In genomic region chr2:529425-529824, GRCh38 we compare ENCODE assay signal across 8 cellular contexts.
DNase-seq lines count a peak whose midpoint lies in the region; ATAC-seq and TF ChIP-seq lines count a peak whose summit lies in the region.

No MANE protein-coding gene starts in this region.

- H3K27me3 ChIP-seq in OCI-LY1 (ENCODE audit: insufficient read depth, low read length): no peaks in the 10 kb centered on the region

- DNase-seq in ACHN: peak; percentile 42
- DNase-seq in HEK293T (ENCODE audit: extremely low spot score): peak; percentile 37
- DNase-seq in fibroblast of villous mesenchyme (ENCODE audit: low read depth): peak; percentile 12
- DNase-seq in T1000 (lab: John Stamatoyannopoulos, UW): no peak
- DNase-seq in NOMO-1 (lab: John Stamatoyannopoulos, UW; ENCODE audit: unreplicated experiment in 2 of 2): no peak
- no peak for DNase-seq in stimulated activated CD4-positive, alpha-beta T cell treated with anti-CD3 and anti-CD28 coated beads, Interleukin-15, amount 100 ng/mL, for 24 hours

- POLR2A ChIA-PET in HEK293T (lab: Yijun Ruan, JAX): no interaction called here

- no peaks in the 10 kb centered on the region for H3K79me2 ChIP-seq in OCI-LY1 (ENCODE audit: insufficient read depth, low read length)

- H3K9ac ChIP-seq in OCI-LY1 (ENCODE audit: low read length): no peak overlapping the region; the same call in 1 of the 2 replicates

- ATAC-seq in GM21723 (IDR thresholded peaks at IDR 0.05; ENCODE audit: unreplicated experiment): no peak

- H2AFZ ChIP-seq in OCI-LY1 (ENCODE audit: low read length): no peak overlapping the region

- no peak overlapping the region for H3K4me2 ChIP-seq in OCI-LY1 (ENCODE audit: low read length)

- H4K20me1 ChIP-seq in OCI-LY1 (ENCODE audit: insufficient read depth, low read length): no peaks in the 10 kb centered on the region

- in situ Hi-C loops in ACHN (cut with HindIII; ENCODE audit: low pct_ligation_motif_present, low pct_unique_long_range_greater_than_20kb, low sequenced_read_pairs): no loop called here

- no peaks in the 10 kb centered on the region for H3K9me3 ChIP-seq in OCI-LY1 (ENCODE audit: low read length)

- no peaks in the 10 kb centered on the region for H3K36me3 ChIP-seq in OCI-LY1 (ENCODE audit: insufficient read depth, low read length)

- no peak overlapping the region for H3K27ac ChIP-seq in OCI-LY1 (ENCODE audit: low read depth, low read length, poor library complexity, severe bottlenecking)

- CTCF ChIA-PET in HEK293T (lab: Yijun Ruan, JAX): interaction anchor here (0.6 to 0.7 kb wide), 2 partner anchors 23 to 80 kb away, joined by 3 to 4 read pairs; no protein-coding TSS in a partner anchor

- H3K4me1 ChIP-seq in OCI-LY1 (ENCODE audit: insufficient read depth, low read length, severe bottlenecking): peaks cover 5% of the 10 kb centered on the region

- H3K4me3 ChIP-seq in OCI-LY1 (ENCODE audit: low read depth, low read length, poor library complexity, severe bottlenecking) (no peak overlapping the region), fibroblast of villous mesenchyme (ENCODE audit: low read depth, low read length) (no peak overlapping the region)

- peak; percentile 44 for TF ChIP-seq CTCF in OCI-LY1 (IDR thresholded peaks at IDR 0.05; ENCODE audit: low read length)
- TF ChIP-seq CTCF in fibroblast of villous mesenchyme (IDR thresholded peaks at IDR 0.05; ENCODE audit: insufficient read depth, low read depth, low read length): peak; percentile 20

- no peaks in the 10 kb centered on the region for H3K9me2 ChIP-seq in OCI-LY1 (ENCODE audit: low read depth, low read length)

- no peaks in the 10 kb centered on the region for H3F3A ChIP-seq in OCI-LY1 (ENCODE audit: insufficient read depth, low read length)

TF ChIP-seq in HEK293T, 16 proteins besides CTCF, POLR2A, EP300 and RAD21:
- TF ChIP-seq ELF4 (IDR thresholded peaks at IDR 0.05) (no peak), ZNF384 (IDR thresholded peaks at IDR 0.05) (no peak), HDGF (IDR thresholded peaks at IDR 0.05; ENCODE audit: borderline replicate concordance) (no peak), ARNT (IDR thresholded peaks at IDR 0.05) (no peak), FOXM1 (IDR thresholded peaks at IDR 0.05; ENCODE audit: borderline replicate concordance) (no peak), SP1 (IDR thresholded peaks at IDR 0.05) (no peak), TARDBP (IDR thresholded peaks at IDR 0.05) (no peak), SUZ12 (IDR thresholded peaks at IDR 0.05) (no peak), FOXK2 (IDR thresholded peaks at IDR 0.05) (no peak), PKNOX1 (IDR thresholded peaks at IDR 0.05) (no peak), BHLHE40 (IDR thresholded peaks at IDR 0.05; ENCODE audit: borderline replicate concordance) (no peak), NFRKB (IDR thresholded peaks at IDR 0.05) (no peak), L3MBTL2 (conservative IDR thresholded peaks at IDR 0.05) (no peak), FOXA1 (IDR thresholded peaks at IDR 0.05) (no peak), CTBP1 (IDR thresholded peaks at IDR 0.05; ENCODE audit: borderline replicate concordance) (no peak), LEF1 (IDR thresholded peaks at IDR 0.05; ENCODE audit: borderline replicate concordance) (no peak)
TF ChIP-seq in HEK293T: peak in this region for 0.

Comparison
In these comparisons a context has a peak if more than half of its experiments do, and no peak if none do; other contexts are left out.
1. DNase-seq: peak in ACHN (single experiment), HEK293T (single experiment) and fibroblast of villous mesenchyme (single experiment); none in T1000 (single experiment), NOMO-1 (0 of 2) and stimulated activated CD4-positive, alpha-beta T cell treated with anti-CD3 and anti-CD28 coated beads, Interleukin-15, amount 100 ng/mL, for 24 hours (single experiment).